In the genomic region with DNA sequence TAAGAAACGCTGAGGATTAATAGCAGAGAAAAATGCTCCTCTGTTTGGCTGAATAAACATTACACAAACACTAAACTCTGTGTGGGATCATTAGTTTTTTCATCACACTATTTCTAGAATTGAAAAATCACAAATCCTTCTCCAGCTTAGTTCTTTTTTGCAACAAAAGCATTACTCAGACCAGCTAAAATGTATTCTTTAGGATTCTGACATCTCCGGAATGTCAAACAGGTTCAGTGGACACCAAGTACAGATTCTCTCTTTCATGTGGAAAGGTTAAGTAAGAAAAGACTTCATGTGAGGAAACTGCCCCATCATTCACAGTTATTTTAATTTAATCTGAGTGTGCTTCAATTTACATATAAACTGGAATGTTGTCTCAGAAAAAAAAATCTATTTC, we compare ENCODE assay signal across 1 cellular context.
TF ChIP-seq lines count a peak whose summit lies in the region.

No MANE protein-coding gene starts in this region.

TF ChIP-seq in IMR-90, 13 proteins besides CTCF, POLR2A, EP300 and RAD21 (continued from another document):
- TF ChIP-seq USF2 (IDR thresholded peaks at IDR 0.05; ENCODE audit: low read depth, low read length), result no peak
